ENCODE assay signal across 10 cellular contexts in the genomic region with DNA sequence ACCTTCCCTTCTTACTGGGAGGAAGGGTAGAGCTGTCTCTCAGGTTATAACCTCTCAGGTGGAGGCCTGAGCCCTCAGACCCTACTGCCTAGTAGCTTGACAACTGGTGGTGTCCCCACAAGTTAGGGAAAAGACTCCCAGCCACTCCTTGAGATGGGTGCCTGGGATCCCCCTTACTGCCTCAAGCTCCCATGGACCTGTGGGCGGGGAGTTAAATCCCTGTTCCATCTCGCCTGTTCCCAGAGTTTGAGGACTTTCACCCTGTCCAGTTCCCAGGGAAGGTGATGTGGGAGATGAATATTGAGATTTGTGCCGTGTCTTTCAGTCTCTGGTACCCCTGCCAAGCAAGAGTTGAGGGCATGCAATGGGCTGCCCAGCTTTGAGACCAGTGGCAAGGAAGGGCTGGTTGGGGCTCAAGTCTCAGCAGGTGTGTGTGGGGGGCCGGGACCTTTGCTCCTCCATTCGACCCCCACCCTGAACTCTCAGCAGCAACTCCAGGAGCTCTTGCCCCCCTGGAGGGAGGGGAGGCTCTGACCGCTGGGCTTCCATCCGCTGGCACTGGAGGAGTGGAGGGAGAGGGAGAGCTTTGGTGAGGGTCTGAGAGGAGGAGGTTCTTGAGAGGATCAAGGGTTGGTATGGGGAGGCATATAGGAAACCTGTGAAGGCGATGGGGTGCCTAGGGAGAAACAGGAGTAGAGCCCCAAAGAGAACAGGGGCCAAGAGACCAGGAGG. TPM values are rescaled to one million over a fixed set of nuclear protein-coding genes. Genes with fewer than 3 reads are reported as not detected.
A peak's percentile ranks its signal among the peaks of the same experiment; 100 is the strongest.
DNase-seq lines count a peak whose midpoint lies in the region; ATAC-seq and TF ChIP-seq lines count a peak whose summit lies in the region.
"Had no signal": no experiment of that assay in that cellular context is flagged by ENCODE, and none has a peak within 500 bp of the region (broad histone marks: within the 10 kb centered on the region; RNA-seq: fewer than 3 reads in every experiment).

No MANE protein-coding gene starts in this region.

- H3K9me2 ChIP-seq in hepatocyte (replicated peaks; ENCODE audit: insufficient read depth) = no peaks in the 10 kb centered on the region

- no peak overlapping the region for H4K91ac ChIP-seq in H9 (ENCODE audit: insufficient read length, low read depth, low read length)

- no peak overlapping the region for H2BK15ac ChIP-seq in H9 (ENCODE audit: low read depth, low read length)

- H3K36me3 ChIP-seq in hepatocyte (replicated peaks; ENCODE audit: insufficient read depth, low read depth) (no peaks in the 10 kb centered on the region), spleen (peaks cover 0 to 32% (median 19%) of the 10 kb centered on the region in 6 donors)

- WGBS in H9 (ENCODE audit: extremely low coverage, insufficient read length, low lambda C conversion rate) = no CpG with 5 or more reads among the region's 8 CpGs
- WGBS in hepatocyte (ENCODE audit: low lambda C conversion rate, missing lambda C conversion rate) = 86% methylated on average over 8 of the region's 8 CpGs
- 60 to 76% (median 65%) methylated on average over 8 of the region's 8 CpGs for WGBS in spleen, 5 donors

- POLR2A ChIA-PET in activated CD8-positive, alpha-beta T cell treated with anti-CD3 and anti-CD28 coated beads for 36 hours (lab: Charles Lee) = interaction anchor here (0.8 to 7.2 kb wide), 4 partner anchors 8 to 662 kb away, joined by 3 to 72 read pairs (median 3); a partner anchor contains a TSS

- intact Hi-C loops in activated CD8-positive, alpha-beta T cell treated with anti-CD3 and anti-CD28 coated beads for 36 hours (cut with micrococcal nuclease) = no loop called here
- intact Hi-C loops in spleen (cut with DNase I; ENCODE audit: low total_unique reads) = loop anchor here (10.0 kb wide), 1 partner anchor 66 kb away; a partner anchor contains a TSS

- no peak overlapping the region for H2AK5ac ChIP-seq in H9 (ENCODE audit: insufficient read length, low read length)

- TF ChIP-seq CTCF in H9 (conservative IDR thresholded peaks at IDR 0.05) = no peak
- TF ChIP-seq CTCF in activated CD8-positive, alpha-beta T cell treated with anti-CD3 and anti-CD28 coated beads for 36 hours (IDR thresholded peaks at IDR 0.05) = no peak
- no peak for TF ChIP-seq CTCF in hepatocyte (IDR thresholded peaks at IDR 0.05; ENCODE audit: poor library complexity)
- TF ChIP-seq CTCF in spleen (IDR thresholded peaks at IDR 0.05 in 8 of 11, conservative IDR thresholded peaks at IDR 0.05 in 3 of 11) = no peak

- H3K79me2 ChIP-seq in H9 (ENCODE audit: insufficient read depth, low read length) = no peaks in the 10 kb centered on the region
- peaks cover 33% of the 10 kb centered on the region for H3K79me2 ChIP-seq in hepatocyte

- no peaks in the 10 kb centered on the region for H3K79me1 ChIP-seq in H9 (ENCODE audit: insufficient read depth, low read depth, low read length, poor library complexity, severe bottlenecking)

- no peak overlapping the region for H2BK120ac ChIP-seq in H9 (ENCODE audit: low read depth, low read length, poor library complexity, severe bottlenecking)

- H3K27ac ChIP-seq in H9 (ENCODE audit: insufficient read length, low read depth, low read length) (no peak overlapping the region), hepatocyte (peak overlapping the region; percentile 97), spleen (peak overlapping the region; percentile 85 to 100 (median 98))

- peaks cover 50 to 60% of the 10 kb centered on the region in 2 experiments for H3K4me1 Mint-ChIP-seq in H9
- H3K4me1 Mint-ChIP-seq in activated CD8-positive, alpha-beta T cell treated with anti-CD3 and anti-CD28 coated beads for 36 hours (ENCODE audit: low read depth) = peaks cover 48% of the 10 kb centered on the region

- H3K4me2 ChIP-seq in H9 (ENCODE audit: insufficient read depth, insufficient read length, low read length) = peak overlapping the region; percentile 49
- H3K4me2 ChIP-seq in hepatocyte = peak overlapping the region; percentile 89

- no peaks in the 10 kb centered on the region for H3K27me3 Mint-ChIP-seq in H9 (ENCODE audit: low read depth)
- no peaks in the 10 kb centered on the region for H3K27me3 Mint-ChIP-seq in activated CD8-positive, alpha-beta T cell treated with anti-CD3 and anti-CD28 coated beads for 36 hours

- H2BK5ac ChIP-seq in H9 (ENCODE audit: insufficient read length, low read length) = no peak overlapping the region

- H3K4me1 ChIP-seq in H9 (ENCODE audit: insufficient read depth, low read length) = peaks cover 7% of the 10 kb centered on the region
- peaks cover 30% of the 10 kb centered on the region for H3K4me1 ChIP-seq in hepatocyte (ENCODE audit: insufficient read depth)
- H3K4me1 ChIP-seq in spleen = peaks cover 62 to 88% (median 83%) of the 10 kb centered on the region in 6 donors

- peak overlapping the region; percentile 39 to 84 (median 74); a peak in 5 of 7 replicates for H3K27ac Mint-ChIP-seq in H9
- H3K27ac Mint-ChIP-seq in activated CD8-positive, alpha-beta T cell treated with anti-CD3 and anti-CD28 coated beads for 36 hours = peak overlapping the region; percentile 99

- H3K9me3 ChIP-seq in H9 (ENCODE audit: control insufficient read depth, low read depth, low read length) (no peaks in the 10 kb centered on the region), hepatocyte (ENCODE audit: low read depth) (no peaks in the 10 kb centered on the region), spleen (no peaks in the 10 kb centered on the region)

- H4K8ac ChIP-seq in H9 (replicated peaks; ENCODE audit: insufficient read length, low read depth, low read length) = no peak overlapping the region

- peaks cover 15% of the 10 kb centered on the region for H3K23me2 ChIP-seq in H9 (ENCODE audit: insufficient read length, low read depth, low read length, poor library complexity, severe bottlenecking)

- no peaks in the 10 kb centered on the region for H3K27me3 ChIP-seq in H9 (ENCODE audit: insufficient read depth, low read length)
- H3K27me3 ChIP-seq in hepatocyte = no peaks in the 10 kb centered on the region
- H3K27me3 ChIP-seq in spleen (replicated peaks in 1 of 7) = no peaks in the 10 kb centered on the region

- H3K9ac ChIP-seq in H9 (ENCODE audit: extremely low read depth, insufficient read length, low read length) = no peak overlapping the region

- H3K14ac ChIP-seq in H9 (ENCODE audit: insufficient read depth, low read length) = no peak overlapping the region

- no peak overlapping the region for H3K56ac ChIP-seq in H9 (ENCODE audit: insufficient read length, low read depth, low read length)

- no peak overlapping the region for H3K23ac ChIP-seq in H9 (ENCODE audit: insufficient read length, low read depth, low read length)

- no peak overlapping the region for H4K5ac ChIP-seq in H9 (ENCODE audit: insufficient read length, low read depth, low read length)

- H3T11ph ChIP-seq in H9 (ENCODE audit: low read length) = no peak overlapping the region

- peak overlapping the region; percentile 22 to 44; a peak in 3 of 5 replicates for H3K4me3 Mint-ChIP-seq in H9
- peak overlapping the region; percentile 97 for H3K4me3 Mint-ChIP-seq in activated CD8-positive, alpha-beta T cell treated with anti-CD3 and anti-CD28 coated beads for 36 hours

- ATAC-seq in activated CD8-positive, alpha-beta T cell treated with anti-CD3 and anti-CD28 coated beads for 36 hours = no peak
- no peak for ATAC-seq in HG03469 (IDR thresholded peaks at IDR 0.05; ENCODE audit: unreplicated experiment)

- H4K20me1 ChIP-seq in H9 (ENCODE audit: control insufficient read depth, insufficient read depth, insufficient read length) (no peaks in the 10 kb centered on the region), hepatocyte (ENCODE audit: insufficient read depth, poor library complexity, severe bottlenecking) (no peaks in the 10 kb centered on the region)

- H2AFZ ChIP-seq in H9 (ENCODE audit: low read length) (no peak overlapping the region), hepatocyte (no peak overlapping the region)

- peaks cover 12 to 29% (median 26%) of the 10 kb centered on the region in 3 experiments; a peak in 6 of 7 replicates for H3K36me3 Mint-ChIP-seq in H9 (ENCODE audit: insufficient read depth in 1 of 3, low read depth in 3 of 3)
- H3K36me3 Mint-ChIP-seq in activated CD8-positive, alpha-beta T cell treated with anti-CD3 and anti-CD28 coated beads for 36 hours (ENCODE audit: low read depth) = peaks cover 38% of the 10 kb centered on the region

- no peak overlapping the region for H3K4ac ChIP-seq in H9 (ENCODE audit: low read depth, low read length)

- TF ChIP-seq POLR2A in spleen (IDR thresholded peaks at IDR 0.05) = no peak

- H3K18ac ChIP-seq in H9 (ENCODE audit: insufficient read length, low read depth, low read length) = no peak overlapping the region

- CTCF ChIA-PET in activated CD8-positive, alpha-beta T cell treated with anti-CD3 and anti-CD28 coated beads for 36 hours (lab: Charles Lee) = interaction anchor here (0.8 to 1.4 kb wide), 4 partner anchors 27 to 74 kb away, joined by 3 read pairs; a partner anchor contains a TSS

- peak overlapping the region; percentile 38 for H2BK12ac ChIP-seq in H9 (ENCODE audit: insufficient read length, low read depth, low read length)

- no peaks in the 10 kb centered on the region; a peak in 1 of 5 replicates for H3K9me3 Mint-ChIP-seq in H9
- H3K9me3 Mint-ChIP-seq in activated CD8-positive, alpha-beta T cell treated with anti-CD3 and anti-CD28 coated beads for 36 hours = no peaks in the 10 kb centered on the region

- DNase-seq in H9 (peak; percentile 25), hepatocyte (ENCODE audit: low spot score) (no peak), spleen (no peak), medulla oblongata (ENCODE audit: extremely low spot score) (no peak), NCI-H2107 treated with DMSO at 0.1 percent for 48 hours (lab: John Stamatoyannopoulos, UW; ENCODE audit: unreplicated experiment) (no peak), NCI-H2081 (lab: John Stamatoyannopoulos, UW) (no peak)
- DNase-seq in activated CD8-positive, alpha-beta T cell treated with anti-CD3 and anti-CD28 coated beads for 36 hours = no peak
- DNase-seq: NCI-H1436; stimulated activated CD4-positive, alpha-beta T cell treated with anti-CD3 and anti-CD28 coated beads, Interleukin-15, amount 100 ng/mL, for 24 hours had no signal

- H3K4me3 ChIP-seq in hepatocyte = no peak overlapping the region
- peak overlapping the region; percentile 61 to 89 (median 73) for H3K4me3 ChIP-seq in spleen

- H2BK20ac ChIP-seq in H9 (ENCODE audit: low read depth, low read length, poor library complexity, severe bottlenecking) = no peak overlapping the region

RNA-seq across cellular contexts. Expression of a gene that starts 1.1 kb away (rescaled TPM):
- total RNA-seq in H9 (2021) (174 and 176 TPM in 2 replicates), hepatocyte (63.8 and 77.5 TPM in 2 replicates), spleen (100 to 1,000 TPM in 4 of 7 donors, 10 to 100 TPM in 3; 77.6 to 160 (median 130) TPM)
- total RNA-seq in activated CD8-positive, alpha-beta T cell treated with anti-CD3 and anti-CD28 coated beads for 36 hours = 10 to 100 TPM; 59.6 to 64.2 TPM
- polyA plus RNA-seq in hepatocyte (20.5 and 21.6 TPM in 2 replicates), spleen (10 to 100 TPM; 29.6 to 85.2 (median 41.2) TPM)

RNA-seq across cellular contexts. Expression of a gene that starts 1.3 kb away (rescaled TPM):
- 11.8 and 12.0 TPM in 2 replicates for total RNA-seq in H9 (2021)
- total RNA-seq in activated CD8-positive, alpha-beta T cell treated with anti-CD3 and anti-CD28 coated beads for 36 hours = 10 to 100 TPM; 67.8 to 68.7 TPM
- total RNA-seq in hepatocyte = 1.8 and 4.3 TPM in 2 replicates
- polyA plus RNA-seq in hepatocyte = 3.4 and 5.7 TPM in 2 replicates
- 100 to 1,000 TPM; 140 to 215 (median 187) TPM for total RNA-seq in spleen
- 100 to 1,000 TPM; 202 to 263 (median 233) TPM for polyA plus RNA-seq in spleen

RNA-seq across cellular contexts. Expression of a gene that starts 7.1 kb away (rescaled TPM):
- total RNA-seq in H9 (2021) = 14.3 and 17.8 TPM in 2 replicates
- total RNA-seq in activated CD8-positive, alpha-beta T cell treated with anti-CD3 and anti-CD28 coated beads for 36 hours = 10 to 100 TPM; 15.5 to 16.4 TPM
- total RNA-seq in hepatocyte = 4.5 and 5.9 TPM in 2 replicates
- 3.4 and 21.2 TPM in 2 replicates for polyA plus RNA-seq in hepatocyte
- total RNA-seq in spleen = 10 to 100 TPM in 6 of 7 donors, 1 to 10 TPM in 1; 7.4 to 32.9 (median 21.3) TPM
- 10 to 100 TPM; 24.1 to 50.9 (median 38.0) TPM for polyA plus RNA-seq in spleen

RNA-seq across cellular contexts. Expression of a gene that starts 12.9 kb away (rescaled TPM):
- total RNA-seq in H9 (2021) (116 and 126 TPM in 2 replicates), hepatocyte (133 and 135 TPM in 2 replicates), spleen (10 to 100 TPM; 36.0 to 70.3 (median 46.0) TPM)
- total RNA-seq in activated CD8-positive, alpha-beta T cell treated with anti-CD3 and anti-CD28 coated beads for 36 hours = 10 to 100 TPM; 55.4 to 57.9 TPM
- polyA plus RNA-seq in hepatocyte (169 and 170 TPM in 2 replicates), spleen (10 to 100 TPM; 52.2 to 77.8 (median 69.9) TPM)

RNA-seq across cellular contexts. Expression of a gene that starts 15.2 kb away (rescaled TPM):
- 88.8 and 89.5 TPM in 2 replicates for total RNA-seq in H9 (2021)
- 10 to 100 TPM; 24.6 to 28.7 TPM for total RNA-seq in activated CD8-positive, alpha-beta T cell treated with anti-CD3 and anti-CD28 coated beads for 36 hours
- 59.9 and 62.8 TPM in 2 replicates for total RNA-seq in hepatocyte
- polyA plus RNA-seq in hepatocyte = 67.6 and 71.4 TPM in 2 replicates
- 10 to 100 TPM; 27.9 to 39.7 (median 35.6) TPM for total RNA-seq in spleen
- 10 to 100 TPM; 13.6 to 23.3 (median 18.4) TPM for polyA plus RNA-seq in spleen
